In genomic region chr9:83069651-83070050, GRCh38 we compare ENCODE assay signal across 36 cellular contexts. TPM values are rescaled to one million over a fixed set of nuclear protein-coding genes. Genes with fewer than 3 reads are reported as not detected.
"Had no signal": no experiment of that assay in that cellular context is flagged by ENCODE, and none has a peak within 500 bp of the region (broad histone marks: within the 10 kb centered on the region; RNA-seq: fewer than 3 reads in every experiment).

No MANE protein-coding gene starts in this region.

- H3K27me3 Mint-ChIP-seq: activated CD8-positive, alpha-beta memory T cell treated with anti-CD3 and anti-CD28 coated beads, Interleukin-2, amount 10 ng/mL, durations not matched to agents 7 days and 5 days had no signal

- H3K36me3 ChIP-seq: ascending aorta, brain microvascular endothelial cell, cardiac muscle cell, esophagus muscularis mucosa, gastrocnemius medialis, heart right ventricle had no signal

- H3K4me1 Mint-ChIP-seq: activated CD4-positive, alpha-beta T cell treated with anti-CD3 and anti-CD28 coated beads for 36 hours; activated CD4-positive, alpha-beta T cell treated with anti-CD3 and anti-CD28 coated beads, Interleukin-2, amount 10 ng/mL, durations not matched to agents 24 days and 14 days; activated CD8-positive, alpha-beta memory T cell treated with anti-CD3 and anti-CD28 coated beads, Interleukin-2, amount 10 ng/mL, durations not matched to agents 7 days and 5 days; activated naive CD4-positive, alpha-beta T cell treated with anti-CD3 and anti-CD28 coated beads, Interleukin-2, amount 10 ng/mL, durations not matched to agents 7 days and 5 days; activated naive CD8-positive, alpha-beta T cell treated with anti-CD3 and anti-CD28 coated beads, Interleukin-2, amount 10 ng/mL, durations not matched to agents 7 days and 5 days; endodermal cell had no signal

- H3K27me3 ChIP-seq: ascending aorta, brain microvascular endothelial cell, hepatocyte had no signal

- H3K9me3 ChIP-seq: gastrocnemius medialis had no signal

- H3K79me2 ChIP-seq: hepatocyte had no signal

- H3K27ac ChIP-seq: ascending aorta, brain microvascular endothelial cell, cardiac muscle cell, coronary artery, dorsolateral prefrontal cortex, esophagus muscularis mucosa, foreskin keratinocyte, gastrocnemius medialis, heart right ventricle, hepatocyte had no signal

- DNase-seq: activated CD4-positive, alpha-beta memory T cell treated with anti-CD3 and anti-CD28 coated beads for 36 hours; activated CD4-positive, alpha-beta T cell treated with anti-CD3 and anti-CD28 coated beads for 36 hours; activated CD4-positive, alpha-beta T cell treated with anti-CD3 and anti-CD28 coated beads, Interleukin-2, amount 10 ng/mL, durations not matched to agents 24 days and 14 days; activated CD4-positive, CD25-positive, alpha-beta regulatory T cell; activated CD4-positive, CD25-positive, alpha-beta regulatory T cell treated with anti-CD3 and anti-CD28 coated beads, Interleukin-2, amount 50 U/mL, for 72 hours; activated CD8-positive, alpha-beta memory T cell treated with anti-CD3 and anti-CD28 coated beads, Interleukin-2, amount 10 ng/mL, durations not matched to agents 7 days and 5 days; activated CD8-positive, alpha-beta memory T cell treated with anti-CD3 and anti-CD28 coated beads, Interleukin-2, amount 50 U/mL, for 4 hours; activated CD8-positive, alpha-beta T cell treated with anti-CD3 and anti-CD28 coated beads, Interleukin-2, amount 10 ng/mL, durations not matched to agents 7 days and 5 days; activated gamma-delta T cell; activated naive CD4-positive, alpha-beta T cell; activated naive CD4-positive, alpha-beta T cell treated with anti-CD3 and anti-CD28 coated beads, Interleukin-2, amount 10 ng/mL, durations not matched to agents 7 days and 5 days; activated naive CD8-positive, alpha-beta T cell treated with anti-CD3 and anti-CD28 coated beads, Interleukin-2, amount 10 ng/mL, durations not matched to agents 7 days and 5 days; activated T-cell treated with anti-CD3 and anti-CD28 coated beads, Interleukin-2, amount 50 U/mL, for 1 hour; activated T-cell treated with anti-CD3 and anti-CD28 coated beads, Interleukin-2, amount 50 U/mL, for 48 hours; brain microvascular endothelial cell; central memory CD4-positive, alpha-beta T cell; cerebellar nuclear complex; dorsolateral prefrontal cortex; effector memory CD4-positive, alpha-beta T cell; endodermal cell; erythroblast; gastrocnemius medialis; heart right ventricle; T-helper 2 cell had no signal

- H3K4me1 ChIP-seq: ascending aorta, esophagus muscularis mucosa, gastrocnemius medialis, heart right ventricle had no signal

- H3K4me2 ChIP-seq: hepatocyte had no signal

- H3K27ac Mint-ChIP-seq: activated CD4-positive, alpha-beta memory T cell treated with anti-CD3 and anti-CD28 coated beads for 36 hours; activated CD4-positive, alpha-beta T cell treated with anti-CD3 and anti-CD28 coated beads for 36 hours; activated CD4-positive, alpha-beta T cell treated with anti-CD3 and anti-CD28 coated beads, Interleukin-2, amount 10 ng/mL, durations not matched to agents 24 days and 14 days; activated CD8-positive, alpha-beta memory T cell treated with anti-CD3 and anti-CD28 coated beads, Interleukin-2, amount 10 ng/mL, durations not matched to agents 7 days and 5 days; activated CD8-positive, alpha-beta T cell treated with anti-CD3 and anti-CD28 coated beads, Interleukin-2, amount 10 ng/mL, durations not matched to agents 7 days and 5 days; activated naive CD4-positive, alpha-beta T cell treated with anti-CD3 and anti-CD28 coated beads, Interleukin-2, amount 10 ng/mL, durations not matched to agents 7 days and 5 days; activated naive CD4-positive, alpha-beta T cell treated with anti-CD3 and anti-CD28 coated beads, Interleukin-2, amount 50 U/mL, for 72 hours; activated naive CD8-positive, alpha-beta T cell treated with anti-CD3 and anti-CD28 coated beads, Interleukin-2, amount 10 ng/mL, durations not matched to agents 7 days and 5 days; activated T-helper 1 cell treated with anti-CD3 and anti-CD28 coated beads, Interleukin-12 subunit alpha, Interleukin-12 subunit beta, Interleukin-2, Interleukin-4 antibody, amounts not matched to agents 30 ng/mL and 10 ng/mL and 1 ng/mL, durations not matched to agents 14 hours and 24 hours and 36 hours; activated T-helper 2 cell treated with anti-CD3 and anti-CD28 coated beads, Interferon-gamma antibody, Interleukin-2, Interleukin-4, amounts not matched to agents 10 μg/mL and 5 μg/mL and 100 μg/mL, durations not matched to agents 14 hours and 24 hours and 36 hours; dendritic cell treated with granulocyte-macrophage colony-stimulating factor and Interleukin-4, amounts not matched to agents 40 ng/mL and 50 ng/mL, for 4 days; endodermal cell had no signal

- H3K36me3 Mint-ChIP-seq: activated CD4-positive, alpha-beta memory T cell treated with anti-CD3 and anti-CD28 coated beads for 36 hours; activated CD8-positive, alpha-beta memory T cell treated with anti-CD3 and anti-CD28 coated beads, Interleukin-2, amount 10 ng/mL, durations not matched to agents 7 days and 5 days; activated naive CD4-positive, alpha-beta T cell treated with anti-CD3 and anti-CD28 coated beads, Interleukin-2, amount 10 ng/mL, durations not matched to agents 7 days and 5 days; activated naive CD4-positive, alpha-beta T cell treated with anti-CD3 and anti-CD28 coated beads, Interleukin-2, amount 50 U/mL, for 72 hours; activated naive CD8-positive, alpha-beta T cell treated with anti-CD3 and anti-CD28 coated beads, Interleukin-2, amount 10 ng/mL, durations not matched to agents 7 days and 5 days had no signal

- H2AFZ ChIP-seq: hepatocyte had no signal

- ATAC-seq: activated CD4-positive, alpha-beta T cell treated with anti-CD3 and anti-CD28 coated beads for 36 hours; activated CD8-positive, alpha-beta memory T cell treated with anti-CD3 and anti-CD28 coated beads, Interleukin-2, amount 10 ng/mL, durations not matched to agents 7 days and 5 days; activated CD8-positive, alpha-beta T cell treated with anti-CD3 and anti-CD28 coated beads, Interleukin-2, amount 10 ng/mL, durations not matched to agents 7 days and 5 days; activated naive CD4-positive, alpha-beta T cell treated with anti-CD3 and anti-CD28 coated beads, Interleukin-2, amount 50 U/mL, for 72 hours; gastrocnemius medialis; heart right ventricle had no signal

- H3K4me3 Mint-ChIP-seq: activated CD4-positive, alpha-beta memory T cell treated with anti-CD3 and anti-CD28 coated beads for 36 hours; activated CD4-positive, alpha-beta T cell treated with anti-CD3 and anti-CD28 coated beads for 36 hours; activated CD4-positive, alpha-beta T cell treated with anti-CD3 and anti-CD28 coated beads, Interleukin-2, amount 10 ng/mL, durations not matched to agents 24 days and 14 days; activated CD8-positive, alpha-beta memory T cell treated with anti-CD3 and anti-CD28 coated beads, Interleukin-2, amount 10 ng/mL, durations not matched to agents 7 days and 5 days; activated CD8-positive, alpha-beta T cell treated with anti-CD3 and anti-CD28 coated beads, Interleukin-2, amount 10 ng/mL, durations not matched to agents 7 days and 5 days; activated naive CD4-positive, alpha-beta T cell treated with anti-CD3 and anti-CD28 coated beads, Interleukin-2, amount 10 ng/mL, durations not matched to agents 7 days and 5 days; activated naive CD8-positive, alpha-beta T cell treated with anti-CD3 and anti-CD28 coated beads, Interleukin-2, amount 10 ng/mL, durations not matched to agents 7 days and 5 days; activated T-helper 1 cell treated with anti-CD3 and anti-CD28 coated beads, Interleukin-12 subunit alpha, Interleukin-12 subunit beta, Interleukin-2, Interleukin-4 antibody, amounts not matched to agents 30 ng/mL and 10 ng/mL and 1 ng/mL, durations not matched to agents 14 hours and 24 hours and 36 hours; dendritic cell treated with granulocyte-macrophage colony-stimulating factor and Interleukin-4, amounts not matched to agents 40 ng/mL and 50 ng/mL, for 4 days; endodermal cell had no signal

- H3K4me3 ChIP-seq: ascending aorta, cardiac muscle cell, coronary artery, dorsolateral prefrontal cortex, esophagus muscularis mucosa, gastrocnemius medialis, heart right ventricle, hepatocyte had no signal

- H3K9me3 Mint-ChIP-seq: activated CD4-positive, alpha-beta T cell treated with anti-CD3 and anti-CD28 coated beads, Interleukin-2, amount 10 ng/mL, durations not matched to agents 24 days and 14 days; activated naive CD4-positive, alpha-beta T cell treated with anti-CD3 and anti-CD28 coated beads, Interleukin-2, amount 10 ng/mL, durations not matched to agents 7 days and 5 days; activated naive CD8-positive, alpha-beta T cell treated with anti-CD3 and anti-CD28 coated beads, Interleukin-2, amount 10 ng/mL, durations not matched to agents 7 days and 5 days; activated T-helper 1 cell treated with anti-CD3 and anti-CD28 coated beads, Interleukin-12 subunit alpha, Interleukin-12 subunit beta, Interleukin-2, Interleukin-4 antibody, amounts not matched to agents 30 ng/mL and 10 ng/mL and 1 ng/mL, durations not matched to agents 14 hours and 24 hours and 36 hours; activated T-helper 2 cell treated with anti-CD3 and anti-CD28 coated beads, Interferon-gamma antibody, Interleukin-2, Interleukin-4, amounts not matched to agents 10 μg/mL and 5 μg/mL and 100 μg/mL, durations not matched to agents 14 hours and 24 hours and 36 hours; endodermal cell had no signal

RNA-seq across cellular contexts. Expression of gene RASEF, which starts 6.7 kb away (rescaled TPM):
- total RNA-seq: activated CD4-positive, alpha-beta memory T cell treated with anti-CD3 and anti-CD28 coated beads for 36 hours; activated CD4-positive, alpha-beta T cell treated with anti-CD3 and anti-CD28 coated beads for 36 hours; activated CD4-positive, alpha-beta T cell treated with anti-CD3 and anti-CD28 coated beads, Interleukin-2, amount 10 ng/mL, durations not matched to agents 24 days and 14 days; activated CD8-positive, alpha-beta memory T cell treated with anti-CD3 and anti-CD28 coated beads for 36 hours; activated CD8-positive, alpha-beta memory T cell treated with anti-CD3 and anti-CD28 coated beads, Interleukin-2, amount 10 ng/mL, durations not matched to agents 7 days and 5 days; activated CD8-positive, alpha-beta T cell treated with anti-CD3 and anti-CD28 coated beads, Interleukin-2, amount 10 ng/mL, durations not matched to agents 7 days and 5 days; activated naive CD4-positive, alpha-beta T cell treated with anti-CD3 and anti-CD28 coated beads, Interleukin-2, amount 50 U/mL, for 72 hours; activated naive CD8-positive, alpha-beta T cell treated with anti-CD3 and anti-CD28 coated beads, Interleukin-2, amount 10 ng/mL, durations not matched to agents 7 days and 5 days; activated T-helper 1 cell treated with anti-CD3 and anti-CD28 coated beads, Interleukin-12 subunit alpha, Interleukin-12 subunit beta, Interleukin-2, Interleukin-4 antibody, amounts not matched to agents 30 ng/mL and 10 ng/mL and 1 ng/mL, durations not matched to agents 14 hours and 24 hours and 36 hours; activated T-helper 2 cell treated with anti-CD3 and anti-CD28 coated beads, Interferon-gamma antibody, Interleukin-2, Interleukin-4, amounts not matched to agents 10 μg/mL and 5 μg/mL and 100 μg/mL, durations not matched to agents 14 hours and 24 hours and 36 hours; ascending aorta; T-helper 1 cell treated with Interleukin-12 subunit alpha and Interleukin-12 subunit beta and Interleukin-4 antibody, amounts not matched to agents 30 ng/mL and 1 ng/mL, for 36 hours had no signal
